27 cellular contexts compared by ENCODE assay signal in genomic region chr3:15942936-15943335, GRCh38.
"Had no signal": no experiment of that assay in that cellular context is flagged by ENCODE, and none has a peak within 500 bp of the region (broad histone marks: within the 10 kb centered on the region; RNA-seq: fewer than 3 reads in every experiment).

No MANE protein-coding gene starts in this region.

- ATAC-seq: effector memory CD8-positive, alpha-beta T cell; esophagus mucosa; foreskin keratinocyte; gastrocnemius medialis; gastroesophageal sphincter had no signal

- DNase-seq: colonic mucosa; cortex of kidney; dermis blood vessel endothelial cell; dorsolateral prefrontal cortex; effector CD4-positive, alpha-beta T cell; effector CD8-positive, alpha-beta T cell; effector memory CD4-positive, alpha-beta T cell; effector memory CD8-positive, alpha-beta T cell; endodermal cell; erythroblast; esophagus squamous epithelium; foreskin keratinocyte; foreskin melanocyte; gastrocnemius medialis; glutamatergic neuron; head of caudate nucleus; heart left ventricle; heart right ventricle had no signal

- H3K27ac ChIP-seq: colonic mucosa, coronary artery, dorsolateral prefrontal cortex, epithelial cell of prostate, esophagus muscularis mucosa, esophagus squamous epithelium, foreskin keratinocyte, gastrocnemius medialis, gastroesophageal sphincter, heart left ventricle, heart right ventricle had no signal

- H3K4me3 ChIP-seq: colonic mucosa, coronary artery, dorsolateral prefrontal cortex, esophagus muscularis mucosa, esophagus squamous epithelium, gastrocnemius medialis, gastroesophageal sphincter, heart left ventricle, heart right ventricle had no signal

- H3K27me3 ChIP-seq: colonic mucosa, dorsolateral prefrontal cortex, esophagus muscularis mucosa, esophagus squamous epithelium, gastrocnemius medialis, gastroesophageal sphincter, heart left ventricle, heart right ventricle had no signal

- H3K9me3 ChIP-seq: colonic mucosa, esophagus muscularis mucosa, gastrocnemius medialis, gastroesophageal sphincter had no signal

- H3K36me3 ChIP-seq: colonic mucosa, esophagus muscularis mucosa, esophagus squamous epithelium, gastrocnemius medialis, gastroesophageal sphincter, heart left ventricle, heart right ventricle had no signal

- FAIRE-seq: colon, endometrium, endothelial cell of umbilical vein, frontal cortex had no signal

- H3K4me1 ChIP-seq: colonic mucosa, esophagus muscularis mucosa, esophagus squamous epithelium, foreskin keratinocyte, gastrocnemius medialis, gastroesophageal sphincter, heart right ventricle had no signal
